Comparison of ENCODE assay signal across 8 cellular contexts in the genomic region with DNA sequence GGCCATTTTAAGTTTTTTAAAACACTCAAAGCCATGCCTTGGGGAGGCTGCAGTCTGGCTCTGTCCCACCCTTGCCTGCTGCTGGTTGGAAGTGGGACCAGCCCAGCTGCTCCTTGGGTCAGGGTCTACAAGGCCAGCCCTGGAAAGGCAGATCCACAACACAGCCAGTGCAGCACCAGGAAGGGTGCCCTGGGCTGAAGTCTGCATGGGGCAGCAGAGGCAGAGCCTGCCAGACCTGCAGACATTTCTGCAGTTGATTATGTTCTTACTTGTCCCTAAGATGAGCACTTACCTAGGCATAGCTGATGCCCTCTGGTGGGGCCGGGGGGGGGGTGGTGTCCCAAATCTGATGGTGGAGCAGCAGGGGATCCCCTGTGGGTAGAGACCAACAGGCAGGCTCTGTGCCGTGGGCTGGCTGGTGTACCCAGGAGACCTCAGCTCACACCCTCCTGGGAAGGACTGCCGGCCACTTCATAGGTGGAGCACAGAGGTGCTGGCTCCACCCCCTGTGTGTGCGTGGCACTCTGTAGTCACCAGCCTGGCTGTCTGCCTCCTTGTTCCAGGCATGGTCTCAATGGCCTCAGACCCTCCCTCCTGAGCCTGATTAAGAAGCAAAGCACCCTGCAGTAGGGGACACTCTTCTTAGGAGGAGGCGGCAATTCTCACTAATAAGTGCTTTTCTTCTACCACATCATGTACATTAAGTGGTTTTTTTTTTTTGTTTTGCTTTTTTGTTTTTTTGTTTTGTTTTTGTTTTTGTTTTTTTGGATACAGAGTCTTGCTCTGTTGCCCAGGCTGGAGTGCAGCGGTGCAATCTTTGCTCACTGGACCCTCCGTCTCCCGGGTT.
A peak's percentile ranks its signal among the peaks of the same experiment; 100 is the strongest.
DNase-seq lines count a peak whose midpoint lies in the region; ATAC-seq and TF ChIP-seq lines count a peak whose summit lies in the region.

No MANE protein-coding gene starts in this region.

- peaks cover 0 to 7% (median 4%) of the 10 kb centered on the region in 4 donors for H3K4me1 ChIP-seq in tibial artery
- H3K4me1 ChIP-seq in CD8-positive, alpha-beta memory T cell (ENCODE audit: insufficient read depth, low read length) = no peaks in the 10 kb centered on the region

- TF ChIP-seq CTCF in tibial artery (IDR thresholded peaks at IDR 0.05) = no peak

- POLR2A ChIA-PET in CD8-positive, alpha-beta memory T cell (lab: Charles Lee) = interaction anchor here (0.6 kb wide), 1 partner anchor 192 kb away, joined by 3 read pairs; no protein-coding TSS in a partner anchor

- H3K27me3 Mint-ChIP-seq in CD8-positive, alpha-beta memory T cell = peaks cover 2 to 8% of the 10 kb centered on the region in 2 donors

- H3K9me3 Mint-ChIP-seq in CD8-positive, alpha-beta memory T cell = no peaks in the 10 kb centered on the region

- H3K27ac ChIP-seq in tibial artery = no peak overlapping the region
- H3K27ac ChIP-seq in CD8-positive, alpha-beta memory T cell (ENCODE audit: low read depth, low read length) = no peak overlapping the region

- ATAC-seq in GM18502 (IDR thresholded peaks at IDR 0.05; ENCODE audit: poor library complexity, unreplicated experiment) (peak; percentile 68), GM21390 (IDR thresholded peaks at IDR 0.05; ENCODE audit: unreplicated experiment) (peak; percentile 67), HG03460 (IDR thresholded peaks at IDR 0.05; ENCODE audit: unreplicated experiment) (peak; percentile 68), left lobe of liver (peak; percentile 98)

- no peaks in the 10 kb centered on the region for H3K36me3 ChIP-seq in tibial artery
- no peaks in the 10 kb centered on the region for H3K36me3 ChIP-seq in CD8-positive, alpha-beta memory T cell (ENCODE audit: insufficient read depth, low read length)

- peaks cover 2 to 13% (median 12%) of the 10 kb centered on the region in 3 donors for H3K4me1 Mint-ChIP-seq in CD8-positive, alpha-beta memory T cell

- peaks cover 0 to 20% of the 10 kb centered on the region in 2 donors for H3K27me3 ChIP-seq in tibial artery
- H3K27me3 ChIP-seq in CD8-positive, alpha-beta memory T cell (ENCODE audit: insufficient read depth, low read length, poor library complexity, severe bottlenecking) = no peaks in the 10 kb centered on the region

- peaks cover 0 to 2% (median 0%) of the 10 kb centered on the region in 3 donors for H3K36me3 Mint-ChIP-seq in CD8-positive, alpha-beta memory T cell

- H3K4me3 Mint-ChIP-seq in CD8-positive, alpha-beta memory T cell = no peak overlapping the region

- H3K9me3 ChIP-seq in tibial artery = no peaks in the 10 kb centered on the region
- H3K9me3 ChIP-seq in CD8-positive, alpha-beta memory T cell (ENCODE audit: low read length) = no peaks in the 10 kb centered on the region

- CTCF ChIA-PET in CD8-positive, alpha-beta memory T cell (lab: Charles Lee) = no interaction called here

- no peak overlapping the region for H3K4me3 ChIP-seq in tibial artery
- no peak overlapping the region for H3K4me3 ChIP-seq in CD8-positive, alpha-beta memory T cell (ENCODE audit: low read length)

- H3K27ac Mint-ChIP-seq in CD8-positive, alpha-beta memory T cell = no peak overlapping the region

- DNase-seq in left lobe of liver (ENCODE audit: low spot score) (peak; percentile 70), tibial artery (no peak), DMS53 treated with DMSO at 0.1 percent for 48 hours (lab: John Stamatoyannopoulos, UW; ENCODE audit: unreplicated experiment) (no peak), foreskin melanocyte (no peak)
- no peak for DNase-seq in CD8-positive, alpha-beta memory T cell

- intact Hi-C loops in tibial artery (cut with DNase I; ENCODE audit: low total_unique reads) = no loop called here
